ENCODE assay signal across 27 cellular contexts in the genomic region with DNA sequence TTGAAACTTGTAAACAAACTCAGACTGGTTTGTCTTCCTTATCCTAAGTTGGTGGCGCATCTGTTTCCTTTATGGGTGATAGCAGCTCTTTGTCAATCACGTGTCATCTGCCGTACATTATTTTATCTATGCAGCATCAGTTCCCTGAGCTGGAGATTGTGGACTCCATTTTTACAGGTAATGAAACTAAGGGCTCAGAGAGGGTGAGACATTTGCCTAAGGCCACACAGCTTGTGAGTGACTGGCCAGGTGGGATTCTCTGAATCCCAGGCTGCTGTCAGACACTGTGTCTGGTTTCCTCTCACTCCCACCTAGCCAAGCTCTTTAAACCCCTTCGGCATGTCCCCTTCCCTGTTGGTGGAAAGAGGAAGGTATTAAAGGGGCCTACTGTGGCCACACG. TPM values are rescaled to one million over a fixed set of nuclear protein-coding genes. Genes with fewer than 3 reads are reported as not detected.
A peak's percentile ranks its signal among the peaks of the same experiment; 100 is the strongest.
DNase-seq lines count a peak whose midpoint lies in the region; ATAC-seq, FAIRE-seq and TF ChIP-seq lines count a peak whose summit lies in the region.
"Had no signal": no experiment of that assay in that cellular context is flagged by ENCODE, and none has a peak within 500 bp of the region (broad histone marks: within the 10 kb centered on the region; RNA-seq: fewer than 3 reads in every experiment).

No MANE protein-coding gene starts in this region.

- no peak for TF ChIP-seq RAD21 in HepG2 (CRISPR knock-in tag; IDR thresholded peaks at IDR 0.05)

- 96% methylated on average over 3 of the region's 5 CpGs for WGBS in HepG2 (ENCODE audit: low lambda C conversion rate)
- WGBS in right lobe of liver (ENCODE audit: insufficient coverage, low coverage, low lambda C conversion rate, missing lambda C conversion rate) = 77% methylated on average over 5 of the region's 5 CpGs

- TF ChIP-seq EP300 in HepG2 (IDR thresholded peaks at IDR 0.05; ENCODE audit: low read depth in 2 of 2, low read length in 2 of 2) (no peak), HepG2 (CRISPR knock-in tag; IDR thresholded peaks at IDR 0.05; ENCODE audit: borderline replicate concordance) (no peak)

- FAIRE-seq in HepG2 (lab: Jason Lieb, UNC) = no peak
- FAIRE-seq: G401.6, GM12892 had no signal

- peak overlapping the region in 2 of 8 donors; percentile 29 to 68 for H3K4me3 Mint-ChIP-seq in naive B cell
- H3K4me3 Mint-ChIP-seq in endothelial cell (ENCODE audit: unreplicated experiment) = no peak overlapping the region
- H3K4me3 Mint-ChIP-seq: CD4-positive, alpha-beta T cell; GM23338 had no signal

- H3K36me3 Mint-ChIP-seq in naive B cell (peaks cover 8 to 15% of the 10 kb centered on the region in 2 donors), endothelial cell (ENCODE audit: low read depth, unreplicated experiment) (peaks cover 27% of the 10 kb centered on the region)

- TF ChIP-seq CTCF in HepG2 (CRISPR knock-in tag; IDR thresholded peaks at IDR 0.05) (no peak), right lobe of liver (IDR thresholded peaks at IDR 0.05) (no peak), SU-DHL-6 (IDR thresholded peaks at IDR 0.05; ENCODE audit: insufficient read depth, low read length, poor library complexity, severe bottlenecking) (no peak), endothelial cell (IDR thresholded peaks at IDR 0.05; ENCODE audit: unreplicated experiment) (no peak)

- intact Hi-C loops in HepG2 (cut with micrococcal nuclease; ENCODE audit: unreplicated experiment) (loop anchor here (5.0 kb wide), 1 partner anchor 98 kb away; no protein-coding TSS in a partner anchor), right lobe of liver (cut with DNase I) (loop anchor here (5.0 kb wide), 1 partner anchor 118 kb away; no protein-coding TSS in a partner anchor)

- no peak for TF ChIP-seq POLR2A in HepG2 (IDR thresholded peaks at IDR 0.05; ENCODE audit: insufficient read depth in 1 of 2, low read depth in 2 of 2, low read length in 2 of 2)
- TF ChIP-seq POLR2A in right lobe of liver (IDR thresholded peaks at IDR 0.05) = no peak

- H3F3A ChIP-seq in SU-DHL-6 (ENCODE audit: insufficient read depth) = peaks cover 49% of the 10 kb centered on the region

- H3K27me3 ChIP-seq in HepG2 (ENCODE audit: control insufficient read depth in 1 of 2, insufficient read depth in 2 of 2, low read length in 2 of 2) (no peaks in the 10 kb centered on the region), right lobe of liver (no peaks in the 10 kb centered on the region), SU-DHL-6 (ENCODE audit: low read length) (no peaks in the 10 kb centered on the region)
- H3K27me3 ChIP-seq: BE2C had no signal

- no peaks in the 10 kb centered on the region for H3K79me2 ChIP-seq in HepG2 (ENCODE audit: insufficient read depth, low read length)
- H3K79me2 ChIP-seq in SU-DHL-6 (ENCODE audit: insufficient read depth, low read length) = peaks cover 24% of the 10 kb centered on the region; the same call in 1 of the 2 replicates

- H3K9ac ChIP-seq in HepG2 (ENCODE audit: insufficient read depth, low read depth, low read length) (no peak overlapping the region), SU-DHL-6 (ENCODE audit: low read length) (no peak overlapping the region)
- H3K9ac ChIP-seq: SK-N-SH had no signal

- no peak overlapping the region for H3K4me3 ChIP-seq in HepG2 (replicated peaks in 1 of 3; ENCODE audit: insufficient read depth in 1 of 3, low read depth in 2 of 3, low read length in 3 of 3)
- no peak overlapping the region for H3K4me3 ChIP-seq in right lobe of liver
- no peak overlapping the region for H3K4me3 ChIP-seq in SU-DHL-6 (ENCODE audit: insufficient read depth, low read length, poor library complexity, severe bottlenecking)
- H3K4me3 ChIP-seq: GM23338 had no signal

- CTCF ChIA-PET in HepG2 (lab: Yijun Ruan, JAX; ENCODE audit: low intra/inter-chr PET ratio, low total read pairs) = interaction anchor here (9.2 kb wide), 1 partner anchor 119 kb away, joined by 696 read pairs; no protein-coding TSS in a partner anchor

- H3K27ac ChIP-seq in HepG2 (ENCODE audit: extremely low read length, insufficient read depth, low read length) (no peak overlapping the region), right lobe of liver (no peak overlapping the region), SU-DHL-6 (ENCODE audit: low read depth, low read length) (peak overlapping the region; percentile 61)
- H3K27ac ChIP-seq: RWPE1 had no signal

- H3K4me1 Mint-ChIP-seq in naive B cell (peaks cover 33 to 79% (median 55%) of the 10 kb centered on the region in 3 donors), endothelial cell (ENCODE audit: unreplicated experiment) (no peaks in the 10 kb centered on the region)

- no peaks in the 10 kb centered on the region for H3K9me3 Mint-ChIP-seq in naive B cell
- H3K9me3 Mint-ChIP-seq in endothelial cell (ENCODE audit: unreplicated experiment) = no peaks in the 10 kb centered on the region
- H3K9me3 Mint-ChIP-seq: CD4-positive, alpha-beta T cell had no signal

- in situ Hi-C loops in HepG2 (cut with HindIII; ENCODE audit: extremely low pct_ligation_motif_present, low pct_unique_long_range_greater_than_20kb) = no loop called here

- H2AFZ ChIP-seq in HepG2 (ENCODE audit: low read length) (no peak overlapping the region), SU-DHL-6 (ENCODE audit: low read depth, low read length, severe bottlenecking) (no peak overlapping the region)
- H2AFZ ChIP-seq: GM23338 had no signal

- H3K36me3 ChIP-seq in HepG2 (replicated peaks in 1 of 2; ENCODE audit: control insufficient read depth in 1 of 2, insufficient read depth in 2 of 2, low read length in 2 of 2) (no peaks in the 10 kb centered on the region; a peak in 1 of 5 replicates), right lobe of liver (no peaks in the 10 kb centered on the region), SU-DHL-6 (ENCODE audit: low read length) (peaks cover 6% of the 10 kb centered on the region; the same call in 1 of the 2 replicates)
- H3K36me3 ChIP-seq: BE2C had no signal

- POLR2A ChIA-PET in HepG2 (lab: Yijun Ruan, JAX) = no interaction called here

- no peaks in the 10 kb centered on the region for H3K9me3 ChIP-seq in HepG2 (ENCODE audit: low read length)
- no peaks in the 10 kb centered on the region for H3K9me3 ChIP-seq in right lobe of liver
- H3K9me3 ChIP-seq in SU-DHL-6 (ENCODE audit: insufficient read depth, low read length) = no peaks in the 10 kb centered on the region
- H3K9me3 ChIP-seq: BE2C had no signal

- H3K27me3 Mint-ChIP-seq in naive B cell (no peaks in the 10 kb centered on the region), endothelial cell (ENCODE audit: unreplicated experiment) (no peaks in the 10 kb centered on the region)
- H3K27me3 Mint-ChIP-seq: CD4-positive, alpha-beta T cell had no signal

- H4K20me1 ChIP-seq in HepG2 (ENCODE audit: insufficient read depth, low read length) (no peaks in the 10 kb centered on the region), SU-DHL-6 (ENCODE audit: low read depth, low read length) (no peaks in the 10 kb centered on the region)

- no TSS peak for BruUV-seq in HepG2 (replicated peaks; lab: Mats Ljungman, UMichigan)

- H3K4me2 ChIP-seq in HepG2 (ENCODE audit: low read depth, low read length) (no peak overlapping the region), SU-DHL-6 (ENCODE audit: low read depth, low read length, poor library complexity, severe bottlenecking) (no peak overlapping the region)
- H3K4me2 ChIP-seq: GM23338, SK-N-SH had no signal

- DNase-seq in HepG2 (ENCODE audit: low spot score) (no peak), right lobe of liver (no peak), naive B cell (no peak), endothelial cell (ENCODE audit: low spot score) (no peak), germinal center (ENCODE audit: low spot score) (no peak), nucleus accumbens (lab: John Stamatoyannopoulos, UW) (no peak)
- DNase-seq: BE2C; Calu3; CD4-positive, alpha-beta T cell; DMS153; HCEC 1CT; MM.1S; NCI-H1092; NCI-H146; NCI-H2029; NCI-H2227 treated with DMSO at 0.1 percent for 48 hours; NCI-H510A treated with DMSO at 0.1 percent for 48 hours; NCI-H748 treated with DMSO at 0.1 percent for 48 hours; NK-92 treated with Interleukin-12 subunit alpha and Interleukin-12 subunit beta, amount 100 ng/mL, for 24 hours; SHP77 treated with DMSO at 0.1 percent for 48 hours; SK-N-SH had no signal

- no peaks in the 10 kb centered on the region for H3K9me2 ChIP-seq in SU-DHL-6 (replicated peaks; ENCODE audit: insufficient read depth, low read length)
- H3K9me2 ChIP-seq: SK-N-SH had no signal

- ATAC-seq in HepG2 (no peak), right lobe of liver (no peak), naive B cell (ENCODE audit: low read depth in 2 of 2) (no peak), HG03196 (IDR thresholded peaks at IDR 0.05; ENCODE audit: unreplicated experiment) (no peak)
- ATAC-seq: GM23338 had no signal

- H3K27ac Mint-ChIP-seq in naive B cell = peak overlapping the region in 4 of 6 donors; percentile 29 to 78 (median 62)
- no peak overlapping the region for H3K27ac Mint-ChIP-seq in endothelial cell (ENCODE audit: unreplicated experiment)
- H3K27ac Mint-ChIP-seq: CD4-positive, alpha-beta T cell; GM23338 had no signal

- H3K4me1 ChIP-seq in HepG2 (ENCODE audit: insufficient read depth, low read length) = 0 out of 2 replicates have a peak, but pooled peaks cover 14% of the 10 kb centered on the region
- H3K4me1 ChIP-seq in right lobe of liver = no peaks in the 10 kb centered on the region
- H3K4me1 ChIP-seq: BE2C had no signal

RNA-seq across cellular contexts. Expression of a gene that starts 41.7 kb away (rescaled TPM):
- total RNA-seq in HepG2 (2016; rRNA removed; fragmentation: Illumina TruSeq; extraction: Trizol) (2.5 and 2.6 TPM in 2 replicates), right lobe of liver (1 to 10 TPM; 3.5 to 5.5 (median 4.0) TPM), endothelial cell (ENCODE audit: unreplicated experiment) (23.1 TPM)
- total RNA-seq in HepG2 (2016; cell fraction: cytosol; rRNA removed; fragmentation: Illumina TruSeq; extraction: Trizol; ENCODE audit: low read depth) = 0.53 and 0.81 TPM in 2 replicates
- total RNA-seq in HepG2 (2016; cell fraction: insoluble cytoplasmic fraction; rRNA removed; fragmentation: Illumina TruSeq; extraction: Trizol) = 2.4 and 2.7 TPM in 2 replicates
- total RNA-seq in HepG2 (2016; cell fraction: membrane; rRNA removed; fragmentation: Illumina TruSeq; extraction: Trizol) = 1.00 and 1.1 TPM in 2 replicates
- total RNA-seq in HepG2 (2016; cell fraction: nucleus; rRNA removed; fragmentation: Illumina TruSeq; extraction: Trizol) = 2.7 and 3.0 TPM in 2 replicates
- polyA plus RNA-seq in HepG2 (2011; rRNA removed) (1.8 and 1.9 TPM in 2 replicates), naive B cell (ENCODE audit: low read depth in 6 of 6) (10 to 100 TPM; 10.1 to 46.1 (median 28.8) TPM)
- polyA plus RNA-seq in HepG2 (2011; cell fraction: cytosol; rRNA removed) = 2.3 and 2.4 TPM in 2 replicates
- polyA plus RNA-seq in HepG2 (2011; cell fraction: nucleus; rRNA removed) = 1.2 and 1.9 TPM in 2 replicates
- polyA plus RNA-seq in HepG2 (2012) = 1.6 and 1.9 TPM in 2 replicates
- 0.17 and 0.18 TPM in 2 replicates for polyA plus RNA-seq in HepG2 (2016; cell fraction: cytosol; fragmentation: Illumina TruSeq; extraction: Trizol; ENCODE audit: low read depth)
- polyA plus RNA-seq in HepG2 (2016; cell fraction: insoluble cytoplasmic fraction; fragmentation: Illumina TruSeq; extraction: Trizol; ENCODE audit: low read depth) = 1.6 and 1.7 TPM in 2 replicates
- polyA plus RNA-seq in HepG2 (2016; cell fraction: membrane; fragmentation: Illumina TruSeq; extraction: Trizol; ENCODE audit: low read depth) = 0.66 and 0.90 TPM in 2 replicates
- polyA plus RNA-seq in HepG2 (2016; cell fraction: nucleus; fragmentation: Illumina TruSeq; extraction: Trizol; ENCODE audit: insufficient read depth, low read depth) = 2.5 and 2.8 TPM in 2 replicates
- 1.7 and 8.7 TPM in 2 replicates for polyA minus RNA-seq in HepG2 (2011; rRNA and poly(A)+ RNA removed; ENCODE audit: low replicate concordance)
- 3.8 and 5.8 TPM in 2 replicates for polyA minus RNA-seq in HepG2 (2011; cell fraction: cytosol; rRNA and poly(A)+ RNA removed)
- polyA minus RNA-seq in HepG2 (2011; cell fraction: nucleus; rRNA and poly(A)+ RNA removed) = 2.8 and 3.4 TPM in 2 replicates
- total RNA-seq: CD4-positive, alpha-beta T cell had no signal
